Comparison of ENCODE assay signal across 8 cellular contexts in the genomic region with DNA sequence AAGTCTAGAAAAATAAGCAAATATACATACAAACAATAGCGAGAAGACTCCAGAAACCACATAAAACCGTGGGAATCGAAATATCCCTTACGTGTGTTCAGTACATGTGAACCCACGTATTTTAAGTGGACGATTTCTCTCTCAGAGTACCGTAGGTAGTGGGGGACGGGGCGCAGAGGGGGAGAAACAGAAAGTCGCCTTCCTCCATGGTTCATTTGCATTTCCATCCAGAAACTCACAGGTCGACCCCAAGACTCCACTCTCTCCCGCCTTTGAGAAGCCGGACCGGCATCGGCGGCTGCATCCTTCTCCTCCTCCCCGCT. TPM values are rescaled to one million over a fixed set of nuclear protein-coding genes. Genes with fewer than 3 reads are reported as not detected.
DNase-seq lines count a peak whose midpoint lies in the region; ATAC-seq, FAIRE-seq and TF ChIP-seq lines count a peak whose summit lies in the region.

No MANE protein-coding gene starts in this region.

- FAIRE-seq in K562 (lab: Jason Lieb, UNC), result no peak

- peaks cover 3 to 9% of the 10 kb centered on the region in 2 experiments; a peak in 3 of 5 replicates for H3K4me1 ChIP-seq in K562 (replicated peaks in 1 of 2; ENCODE audit: control insufficient read depth in 2 of 2, insufficient read depth in 2 of 2, low read length in 2 of 2)
- peaks cover 2 to 6% of the 10 kb centered on the region in 2 donors for H3K4me1 ChIP-seq in lung (ENCODE audit: control insufficient read depth in 2 of 2, insufficient read depth in 2 of 2, low read length in 2 of 2)
- peaks cover 4 to 16% (median 10%) of the 10 kb centered on the region in 4 donors for H3K4me1 ChIP-seq in upper lobe of left lung

- H3K27me3 ChIP-seq in K562 (ENCODE audit: control insufficient read depth in 2 of 2, insufficient read depth in 2 of 2, low read length in 2 of 2) (peaks cover 15 to 18% of the 10 kb centered on the region in 2 experiments; a peak in 3 of 5 replicates), lung (ENCODE audit: control insufficient read depth, insufficient read depth) (no peaks in the 10 kb centered on the region), upper lobe of left lung (peaks cover 0 to 2% (median 0%) of the 10 kb centered on the region in 4 donors)

- 4% methylated on average over 16 of the region's 17 CpGs for WGBS in K562 (ENCODE audit: insufficient coverage, low coverage, missing lambda C conversion rate)
- 4 to 5% methylated on average over 17 of the region's 17 CpGs for WGBS in lung, 2 donors
- WGBS in upper lobe of left lung, 2 donors, result 3 to 8% methylated on average over 16 to 17 of the region's 17 CpGs

- H3K9me1 ChIP-seq in K562 (ENCODE audit: control insufficient read depth, insufficient read depth, low read length), result no peaks in the 10 kb centered on the region

- intact Hi-C loops in K562 (cut with micrococcal nuclease), result no loop called here

- peak overlapping the region; percentile 67 for H2AFZ ChIP-seq in K562 (ENCODE audit: low read depth, low read length)

- H3K4me2 ChIP-seq in K562 (ENCODE audit: insufficient read depth, low read length), result peak overlapping the region; percentile 74

- no peak for TF ChIP-seq EP300 in K562 (IDR thresholded peaks at IDR 0.05; ENCODE audit: low read length)
- no peak for TF ChIP-seq EP300 in upper lobe of left lung (IDR thresholded peaks at IDR 0.05)

- no peak for ATAC-seq in activated naive CD4-positive, alpha-beta T cell treated with anti-CD3 and anti-CD28 coated beads, Interleukin-2, amount 50 U/mL, for 72 hours
- ATAC-seq in K562 (no peak), lung (ENCODE audit: insufficient read depth, low FRiP score) (no peak), upper lobe of left lung (ENCODE audit: low FRiP score in 2 of 2) (peak in 1 of 2 donors; percentile 11), HG02884 (IDR thresholded peaks at IDR 0.05; ENCODE audit: unreplicated experiment) (no peak)

- H3K79me2 ChIP-seq in K562 (ENCODE audit: control insufficient read depth, insufficient read depth, low read length), result no peaks in the 10 kb centered on the region

- no peaks in the 10 kb centered on the region for H4K20me1 ChIP-seq in K562 (replicated peaks; ENCODE audit: control insufficient read depth, insufficient read depth, low read length)

- peak overlapping the region; percentile 48 for H3K4me3 ChIP-seq in K562
- H3K4me3 ChIP-seq in lung, result peak overlapping the region; percentile 28
- peak overlapping the region; percentile 50 to 72 (median 64) for H3K4me3 ChIP-seq in upper lobe of left lung

- H3K4me3 Mint-ChIP-seq in activated naive CD4-positive, alpha-beta T cell treated with anti-CD3 and anti-CD28 coated beads, Interleukin-2, amount 50 U/mL, for 24 hours, result peak overlapping the region; percentile 83

- H3K4me1 Mint-ChIP-seq in activated naive CD4-positive, alpha-beta T cell treated with anti-CD3 and anti-CD28 coated beads, Interleukin-2, amount 50 U/mL, for 24 hours, result peaks cover 23% of the 10 kb centered on the region

- POLR2A ChIA-PET in K562 (lab: Yijun Ruan, JAX), result no interaction called here

- TF ChIP-seq RAD21 in K562 (CRISPR knock-in tag; conservative IDR thresholded peaks at IDR 0.05 in 1 of 2, IDR thresholded peaks at IDR 0.05 in 1 of 2), result no peak

- no peaks in the 10 kb centered on the region for H3K9me3 Mint-ChIP-seq in activated naive CD4-positive, alpha-beta T cell treated with anti-CD3 and anti-CD28 coated beads, Interleukin-2, amount 50 U/mL, for 24 hours
- no peaks in the 10 kb centered on the region for H3K9me3 Mint-ChIP-seq in activated naive CD4-positive, alpha-beta T cell treated with anti-CD3 and anti-CD28 coated beads, Interleukin-2, amount 50 U/mL, for 72 hours

- H3K27ac Mint-ChIP-seq in activated naive CD4-positive, alpha-beta T cell treated with anti-CD3 and anti-CD28 coated beads, Interleukin-2, amount 50 U/mL, for 24 hours, result no peak overlapping the region
- H3K27ac Mint-ChIP-seq in activated naive CD4-positive, alpha-beta T cell treated with anti-CD3 and anti-CD28 coated beads, Interleukin-2, amount 50 U/mL, for 72 hours, result no peak overlapping the region

- H3K27ac ChIP-seq in K562 (ENCODE audit: extremely low read depth, low read depth, low read length) (no peak overlapping the region), lung (ENCODE audit: low read depth in 1 of 2, low read length in 1 of 2) (peak overlapping the region in 1 of 2 donors; percentile 45), upper lobe of left lung (peak overlapping the region in 2 of 4 donors; percentile 9 to 57)

- TF ChIP-seq CTCF in K562 (IDR thresholded peaks at IDR 0.05 in 2 of 3, conservative IDR thresholded peaks at IDR 0.05 in 1 of 3; ENCODE audit: insufficient read depth in 2 of 3, low read depth in 1 of 3, low read length in 3 of 3) (peak in 1 of 3 experiments; percentile 42; a peak in 1 of 6 replicates), lung (IDR thresholded peaks at IDR 0.05; ENCODE audit: control extremely low read depth, extremely low read depth) (no peak), upper lobe of left lung (IDR thresholded peaks at IDR 0.05) (no peak)

- in situ Hi-C loops in K562 (cut with MboI), result no loop called here

- H3K36me3 ChIP-seq in K562 (ENCODE audit: control insufficient read depth, insufficient read depth, low read length), result no peaks in the 10 kb centered on the region
- no peaks in the 10 kb centered on the region for H3K36me3 ChIP-seq in lung (ENCODE audit: control insufficient read depth in 2 of 2, insufficient read depth in 2 of 2, low read length in 2 of 2)
- H3K36me3 ChIP-seq in upper lobe of left lung, result no peaks in the 10 kb centered on the region

- H3K36me3 Mint-ChIP-seq in activated naive CD4-positive, alpha-beta T cell treated with anti-CD3 and anti-CD28 coated beads, Interleukin-2, amount 50 U/mL, for 24 hours, result no peaks in the 10 kb centered on the region
- no peaks in the 10 kb centered on the region for H3K36me3 Mint-ChIP-seq in activated naive CD4-positive, alpha-beta T cell treated with anti-CD3 and anti-CD28 coated beads, Interleukin-2, amount 50 U/mL, for 72 hours

- no peak for TF ChIP-seq POLR2A in K562 (conservative IDR thresholded peaks at IDR 0.05)
- TF ChIP-seq POLR2A in upper lobe of left lung (IDR thresholded peaks at IDR 0.05), result no peak

- no peaks in the 10 kb centered on the region for H3K9me3 ChIP-seq in K562 (replicated peaks; ENCODE audit: control insufficient read depth, insufficient read depth, low read depth, low read length)
- no peaks in the 10 kb centered on the region for H3K9me3 ChIP-seq in lung (ENCODE audit: control insufficient read depth in 2 of 2, insufficient read depth in 1 of 2, low read length in 1 of 2)
- no peaks in the 10 kb centered on the region for H3K9me3 ChIP-seq in upper lobe of left lung

- no peak for DNase-seq in activated naive CD4-positive, alpha-beta T cell treated with anti-CD3 and anti-CD28 coated beads, Interleukin-2, amount 50 U/mL, for 72 hours (ENCODE audit: low spot score in 2 of 2)
- no peak for DNase-seq in K562 (ENCODE audit: extremely low read depth in 1 of 4, low spot score in 3 of 4)
- no peak for DNase-seq in lung (ENCODE audit: low spot score)
- no peak for DNase-seq in upper lobe of left lung
- no peak for DNase-seq in COLO668 (lab: John Stamatoyannopoulos, UW; ENCODE audit: unreplicated experiment)
- no peak for DNase-seq in activated effector memory CD4-positive, alpha-beta T cell treated with anti-CD3 and anti-CD28 coated beads, Interleukin-2, amount 50 U/mL, for 16 hours

- H3K27me3 Mint-ChIP-seq in activated naive CD4-positive, alpha-beta T cell treated with anti-CD3 and anti-CD28 coated beads, Interleukin-2, amount 50 U/mL, for 24 hours, result peaks cover 26% of the 10 kb centered on the region

- no TSS peak for BruUV-seq in K562 (replicated peaks; lab: Mats Ljungman, UMichigan)

- H3K9ac ChIP-seq in K562 (ENCODE audit: insufficient read depth in 1 of 2, low read depth in 2 of 2, low read length in 2 of 2), result peak overlapping the region in 1 of 2 experiments; percentile 75; a peak in 1 of 4 replicates

- CTCF ChIA-PET in K562 (lab: Yijun Ruan, JAX; ENCODE audit: low intra/inter-chr PET ratio), result interaction anchor here (0.6 kb wide), 1 partner anchor 694 kb away, joined by 3 read pairs; no protein-coding TSS in a partner anchor

RNA-seq across cellular contexts. Expression of gene ENPP1, which starts 0.5 kb away (rescaled TPM):
- total RNA-seq in activated naive CD4-positive, alpha-beta T cell treated with anti-CD3 and anti-CD28 coated beads, Interleukin-2, amount 50 U/mL, for 72 hours, result under 1 TPM; 0.35 to 0.36 TPM
- 0.30 and 0.70 TPM in 2 replicates for total RNA-seq in K562 (2011; cell fraction: chromatin; rRNA removed; ENCODE audit: low replicate concordance)
- total RNA-seq in K562 (2011; cell fraction: nucleolus; rRNA removed), result 0.33 and 0.39 TPM in 2 replicates
- total RNA-seq in K562 (2011; cell fraction: nucleoplasm; rRNA removed), result 0.15 and 0.53 TPM in 2 replicates
- total RNA-seq in K562 (2014; rRNA removed) (0.04 and 0.14 TPM in 2 replicates), K562 (2014; rRNA removed; fragmentation: Illumina TruSeq; extraction: Trizol) (0.07 and 0.10 TPM in 2 replicates), K562 (2015; rRNA removed; fragmentation: Illumina TruSeq; extraction: Trizol) (0.08 and 0.18 TPM in 2 replicates), K562 (2021) (0.22 and 0.27 TPM in 2 replicates), lung (1 to 10 TPM; 1.2 to 7.3 TPM), upper lobe of left lung (1 to 10 TPM in 5 of 6 donors, under 1 TPM in 1; 0.89 to 2.4 (median 1.5) TPM)
- polyA plus RNA-seq in K562 (2011; rRNA removed) (0.47 and 0.56 TPM in 2 replicates), K562 (2014; fragmentation: Illumina TruSeq; extraction: Trizol) (0.06 and 0.11 TPM in 2 replicates), K562 (2014; fragmentation: Nextera tagmentation; extraction: Ambion mirVana) (under 1 TPM; 0.03 TPM), K562 (2014; rRNA removed) (0.05 and 0.17 TPM in 2 replicates), lung (under 1 TPM; 0.21 to 0.47 TPM)
- polyA plus RNA-seq in K562 (2011; cell fraction: cytosol; rRNA removed), result 0.10 and 0.18 TPM in 2 replicates
- 0.14 and 0.44 TPM in 2 replicates for polyA plus RNA-seq in K562 (2011; cell fraction: nucleus; rRNA removed)
- 0.08 TPM in 1 of 2 replicates, not detected in the other for polyA plus RNA-seq in K562 (2012)
- polyA minus RNA-seq in K562 (2011; rRNA and poly(A)+ RNA removed), result 1.0 and 2.3 TPM in 2 replicates
- polyA minus RNA-seq in K562 (2011; cell fraction: cytosol; rRNA and poly(A)+ RNA removed), result 0.86 and 1.5 TPM in 2 replicates
- polyA minus RNA-seq in K562 (2011; cell fraction: nucleus; rRNA and poly(A)+ RNA removed), result 0.13 and 0.67 TPM in 2 replicates
